10 cellular contexts compared by ENCODE assay signal in genomic region chr10:22980822-22981221, GRCh38. TPM values are rescaled to one million over a fixed set of nuclear protein-coding genes. Genes with fewer than 3 reads are reported as not detected.
"Had no signal": no experiment of that assay in that cellular context is flagged by ENCODE, and none has a peak within 500 bp of the region (broad histone marks: within the 10 kb centered on the region; RNA-seq: fewer than 3 reads in every experiment).

No MANE protein-coding gene starts in this region.

- H3K9me3 ChIP-seq: HAP-1 had no signal

- H3K4me3 ChIP-seq: GM23248, GM23338, HAP-1 had no signal

- H3K27ac ChIP-seq: GM23248 had no signal

- DNase-seq: GM23248, GOT3, H7, H9, HCEC 1CT, HFFc6 had no signal

- ATAC-seq: HCT116 had no signal

- H3K36me3 ChIP-seq: HAP-1 had no signal

RNA-seq across cellular contexts. Expression of gene ARMC3, which starts 53.0 kb away (rescaled TPM):
- total RNA-seq: GM23248, H4, HFFc6 had no signal
